29 cellular contexts compared by ENCODE assay signal in genomic region chr15:36502509-36502908, GRCh38.
"Had no signal": no experiment of that assay in that cellular context is flagged by ENCODE, and none has a peak within 500 bp of the region (broad histone marks: within the 10 kb centered on the region; RNA-seq: fewer than 3 reads in every experiment).

No MANE protein-coding gene starts in this region.

- H3K4me1 Mint-ChIP-seq: activated B cell treated with CpG ODN at 0.5 μM for 24 hours; activated CD4-positive, alpha-beta T cell treated with anti-CD3 and anti-CD28 coated beads for 36 hours; activated naive CD8-positive, alpha-beta T cell treated with anti-CD3 and anti-CD28 coated beads for 36 hours; natural killer cell; stimulated activated naive B cell treated with anti-CD40 and anti-IgM and Interleukin-4, amounts not matched to agents 10 μg/mL and 1 μg/mL and 100 μg/mL, for 72 hours had no signal

- H3K36me3 ChIP-seq: adrenal gland, cardiac muscle cell, colonic mucosa, lower lobe of right lung, sigmoid colon, stomach, thyroid gland, upper lobe of right lung had no signal

- H3K9me3 ChIP-seq: adrenal gland, body of pancreas, colonic mucosa, lower lobe of right lung, sigmoid colon, stomach, thyroid gland, upper lobe of right lung had no signal

- H3K4me3 Mint-ChIP-seq: activated B cell treated with CpG ODN at 0.5 μM for 24 hours; activated CD4-positive, alpha-beta T cell treated with anti-CD3 and anti-CD28 coated beads for 36 hours; activated naive CD8-positive, alpha-beta T cell treated with anti-CD3 and anti-CD28 coated beads for 36 hours; activated T-cell treated with anti-CD3 and anti-CD28 coated beads, Interleukin-2, amount 50 U/mL, for 72 hours; natural killer cell; stimulated activated naive B cell treated with anti-CD40 and anti-IgM and Interleukin-4, amounts not matched to agents 10 μg/mL and 1 μg/mL and 100 μg/mL, for 72 hours; T-helper 2 cell treated with Interferon-gamma antibody and Interleukin-4, amounts not matched to agents 5 μg/mL and 100 μg/mL, for 36 hours had no signal

- H3K27me3 ChIP-seq: adrenal gland, body of pancreas, cardiac muscle cell, colonic mucosa, sigmoid colon, stomach, thyroid gland, upper lobe of right lung had no signal

- ATAC-seq: activated CD4-positive, alpha-beta T cell treated with anti-CD3 and anti-CD28 coated beads for 36 hours; activated T-cell treated with anti-CD3 and anti-CD28 coated beads, Interleukin-2, amount 50 U/mL, for 72 hours; body of pancreas; lower lobe of right lung; natural killer cell; stimulated activated naive B cell treated with anti-CD40 and anti-IgM and Interleukin-4, amounts not matched to agents 10 μg/mL and 1 μg/mL and 100 μg/mL, for 72 hours; upper lobe of right lung had no signal

- H3K27ac Mint-ChIP-seq: activated B cell treated with CpG ODN at 0.5 μM for 24 hours; activated CD4-positive, alpha-beta T cell treated with anti-CD3 and anti-CD28 coated beads for 36 hours; activated naive CD8-positive, alpha-beta T cell treated with anti-CD3 and anti-CD28 coated beads for 36 hours; activated T-cell treated with anti-CD3 and anti-CD28 coated beads, Interleukin-2, amount 50 U/mL, for 72 hours; natural killer cell; progenitor cell of endocrine pancreas; stimulated activated naive B cell treated with anti-CD40 and anti-IgM and Interleukin-4, amounts not matched to agents 10 μg/mL and 1 μg/mL and 100 μg/mL, for 72 hours; T-helper 2 cell treated with Interferon-gamma antibody and Interleukin-4, amounts not matched to agents 5 μg/mL and 100 μg/mL, for 36 hours had no signal

- H3K4me3 ChIP-seq: adrenal gland, body of pancreas, cardiac muscle cell, colonic mucosa, lower lobe of right lung, sigmoid colon, stomach, thyroid gland, upper lobe of right lung had no signal

- H3K4me1 ChIP-seq: adrenal gland, colonic mucosa, lower lobe of right lung, thyroid gland, upper lobe of right lung had no signal

- H3K27me3 Mint-ChIP-seq: progenitor cell of endocrine pancreas had no signal

- DNase-seq: activated B cell treated with CpG ODN at 0.5 μM for 24 hours; activated CD4-positive, alpha-beta T cell treated with anti-CD3 and anti-CD28 coated beads for 36 hours; activated naive CD4-positive, alpha-beta T cell; activated naive CD8-positive, alpha-beta T cell treated with anti-CD3 and anti-CD28 coated beads for 36 hours; activated T-cell treated with anti-CD3 and anti-CD28 coated beads for 4 hours; activated T-cell treated with anti-CD3 and anti-CD28 coated beads, Interleukin-2, amount 50 U/mL, for 72 hours; adrenal gland; aorta; body of pancreas; cerebellar nuclear complex; colonic mucosa; effector memory CD4-positive, alpha-beta T cell; head of caudate nucleus; hypothalamus; lower lobe of right lung; mesenchymal stem cell; natural killer cell; retina; sigmoid colon; stimulated activated CD4-positive, alpha-beta T cell treated with anti-CD3 and anti-CD28 coated beads, Interleukin-15, amount 100 ng/mL, for 24 hours; stimulated activated CD4-positive, alpha-beta T cell treated with anti-CD3 and anti-CD28 coated beads, Interleukin-2, amount 100 ng/mL, for 24 hours; stimulated activated naive B cell treated with anti-CD40 and anti-IgM and Interleukin-4, amounts not matched to agents 10 μg/mL and 1 μg/mL and 100 μg/mL, for 72 hours; stomach; T-helper 1 cell; thyroid gland; upper lobe of right lung had no signal

- H3K27ac ChIP-seq: adrenal gland, body of pancreas, cardiac muscle cell, colonic mucosa, lower lobe of right lung, sigmoid colon, stomach, thyroid gland, upper lobe of right lung had no signal

- H3K36me3 Mint-ChIP-seq: activated naive CD8-positive, alpha-beta T cell treated with anti-CD3 and anti-CD28 coated beads for 36 hours; natural killer cell; stimulated activated naive B cell treated with anti-CD40 and anti-IgM and Interleukin-4, amounts not matched to agents 10 μg/mL and 1 μg/mL and 100 μg/mL, for 72 hours had no signal

- H3K9me3 Mint-ChIP-seq: activated B cell treated with CpG ODN at 0.5 μM for 24 hours; activated naive CD8-positive, alpha-beta T cell treated with anti-CD3 and anti-CD28 coated beads for 36 hours; activated T-cell treated with anti-CD3 and anti-CD28 coated beads, Interleukin-2, amount 50 U/mL, for 72 hours; natural killer cell; stimulated activated naive B cell treated with anti-CD40 and anti-IgM and Interleukin-4, amounts not matched to agents 10 μg/mL and 1 μg/mL and 100 μg/mL, for 72 hours; T-helper 2 cell treated with Interferon-gamma antibody and Interleukin-4, amounts not matched to agents 5 μg/mL and 100 μg/mL, for 36 hours had no signal
